ENCODE assay signal across 11 cellular contexts in the genomic region with DNA sequence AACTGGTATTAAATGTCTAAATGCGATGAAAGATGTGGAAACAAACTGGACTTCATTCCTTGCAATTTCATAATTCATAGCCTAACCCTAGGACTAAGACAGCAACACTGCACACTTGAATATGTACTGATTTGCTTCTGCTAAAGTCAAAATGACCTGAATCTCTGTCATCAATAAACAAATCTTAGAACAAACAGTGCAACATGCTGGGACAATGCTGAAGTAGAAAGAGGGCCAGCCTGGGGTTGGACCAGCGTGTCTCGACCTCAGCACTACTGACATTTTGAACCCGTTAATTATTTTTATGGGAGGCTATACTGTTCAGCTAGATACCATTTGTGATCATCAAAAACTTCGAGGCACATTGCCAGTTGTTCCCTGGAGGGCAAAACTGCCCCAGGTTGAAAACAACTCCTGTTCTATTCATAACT. TPM values are rescaled to one million over a fixed set of nuclear protein-coding genes. Genes with fewer than 3 reads are reported as not detected.
DNase-seq lines count a peak whose midpoint lies in the region; ATAC-seq, FAIRE-seq and TF ChIP-seq lines count a peak whose summit lies in the region.
"Had no signal": no experiment of that assay in that cellular context is flagged by ENCODE, and none has a peak within 500 bp of the region (broad histone marks: within the 10 kb centered on the region; RNA-seq: fewer than 3 reads in every experiment).

No MANE protein-coding gene starts in this region.

- no peaks in the 10 kb centered on the region for H3K79me1 ChIP-seq in H1 (ENCODE audit: low read depth, low read length)

- H3K79me2 ChIP-seq in H1 (ENCODE audit: control insufficient read depth in 1 of 2, insufficient read depth in 2 of 2, low read length in 2 of 2), result no peaks in the 10 kb centered on the region

- intact Hi-C loops in transverse colon (cut with DNase I; ENCODE audit: low total_unique reads), result loop anchor here (5.0 kb wide), 1 partner anchor 37 kb away; no protein-coding TSS in a partner anchor

- no peak for TF ChIP-seq CTCF in RWPE2 (IDR thresholded peaks at IDR 0.05; ENCODE audit: poor library complexity, severe bottlenecking)
- TF ChIP-seq CTCF in H1 (IDR thresholded peaks at IDR 0.05; ENCODE audit: control extremely low read depth in 1 of 3, insufficient read depth in 1 of 3, low read depth in 1 of 3, low read length in 3 of 3), result no peak
- TF ChIP-seq CTCF in transverse colon (IDR thresholded peaks at IDR 0.05), result no peak

- H3K27ac ChIP-seq in RWPE2 (ENCODE audit: poor library complexity, severe bottlenecking), result peak overlapping the region; percentile 99
- H3K27ac ChIP-seq in H1 (ENCODE audit: low read depth, low read length), result no peak overlapping the region
- H3K27ac ChIP-seq in muscle layer of colon (ENCODE audit: low read depth, low read length), result peak overlapping the region; percentile 54
- H3K27ac ChIP-seq in transverse colon, result peak overlapping the region; percentile 86 to 96 (median 94)

- no peak for TF ChIP-seq POLR2A in H1 (IDR thresholded peaks at IDR 0.05; ENCODE audit: control extremely low read depth in 1 of 2, low read depth in 2 of 2, low read length in 2 of 2)
- TF ChIP-seq POLR2A in transverse colon (IDR thresholded peaks at IDR 0.05), result no peak

- no peak overlapping the region for H2AK5ac ChIP-seq in H1 (ENCODE audit: low read depth, low read length)

- H3K18ac ChIP-seq in H1 (ENCODE audit: extremely low read depth, low read length), result no peak overlapping the region

- no peak overlapping the region for H3K14ac ChIP-seq in H1 (ENCODE audit: insufficient read length)

- in situ Hi-C loops in transverse colon (cut with MboI; ENCODE audit: low pct_ligation_motif_present in 1 of 4, low pct_unique_long_range_greater_than_20kb in 1 of 4, low sequenced_read_pairs in 3 of 4), result no loop called here

- H3K4me3 ChIP-seq in RWPE2 (ENCODE audit: severe bottlenecking), result no peak overlapping the region
- no peak overlapping the region for H3K4me3 ChIP-seq in H1 (ENCODE audit: extremely low read depth in 1 of 4, insufficient read depth in 2 of 4, low read depth in 3 of 4, low read length in 4 of 4)
- peak overlapping the region in 1 of 2 donors; percentile 7 for H3K4me3 ChIP-seq in muscle layer of colon (ENCODE audit: low read depth in 1 of 2, low read length in 2 of 2)
- no peak overlapping the region for H3K4me3 ChIP-seq in transverse colon

- no peak for TF ChIP-seq RAD21 in H1 (IDR thresholded peaks at IDR 0.05 in 1 of 2, conservative IDR thresholded peaks at IDR 0.05 in 1 of 2; ENCODE audit: low read depth in 2 of 2, low read length in 2 of 2)

- CTCF ChIA-PET in H1 (lab: Charles Lee; ENCODE audit: partially characterized antibody), result interaction anchor here (0.6 to 1.9 kb wide), 5 partner anchors 9 to 47 kb away, joined by 3 to 12 read pairs (median 4); partner anchors contain the start of gene MYOF

- no peaks in the 10 kb centered on the region for H4K20me1 ChIP-seq in H1 (replicated peaks in 1 of 2; ENCODE audit: control insufficient read depth in 1 of 2, insufficient read depth in 2 of 2, low read length in 2 of 2)

- H3K9ac ChIP-seq in H1 (replicated peaks in 1 of 4; ENCODE audit: extremely low read depth in 1 of 4, low read depth in 3 of 4, low read length in 3 of 4) (no peak overlapping the region), muscle layer of colon (ENCODE audit: low read length) (no peak overlapping the region)

- ATAC-seq in RWPE2 (ENCODE audit: low read depth) (no peak), GM19324 (IDR thresholded peaks at IDR 0.05; ENCODE audit: low FRiP score, unreplicated experiment) (no peak)

- no peak overlapping the region; a peak in 1 of 4 replicates for H3K4me2 ChIP-seq in H1 (ENCODE audit: insufficient read depth in 1 of 2, low read depth in 2 of 2, low read length in 2 of 2)

- no peak overlapping the region for H4K91ac ChIP-seq in H1 (replicated peaks; ENCODE audit: insufficient read length, low read length)

- H3K9me3 ChIP-seq in RWPE2 (ENCODE audit: severe bottlenecking) (no peaks in the 10 kb centered on the region), H1 (ENCODE audit: insufficient read depth in 2 of 2, low read depth in 1 of 2, low read length in 1 of 2) (no peaks in the 10 kb centered on the region), muscle layer of colon (ENCODE audit: low read length) (no peaks in the 10 kb centered on the region), transverse colon (no peaks in the 10 kb centered on the region)

- no peaks in the 10 kb centered on the region for H3K27me3 ChIP-seq in RWPE2 (ENCODE audit: insufficient read depth, poor library complexity, severe bottlenecking)
- no peaks in the 10 kb centered on the region for H3K27me3 ChIP-seq in H1 (replicated peaks in 1 of 4; ENCODE audit: control insufficient read depth in 3 of 4, extremely low read depth in 1 of 4, insufficient read depth in 3 of 4, low read length in 3 of 4)
- no peaks in the 10 kb centered on the region for H3K27me3 ChIP-seq in muscle layer of colon (ENCODE audit: control insufficient read depth in 1 of 2, insufficient read depth in 2 of 2, low read length in 2 of 2)
- H3K27me3 ChIP-seq in transverse colon, result no peaks in the 10 kb centered on the region

- peak overlapping the region; percentile 73 for H2BK20ac ChIP-seq in H1 (ENCODE audit: low read length)

- peak overlapping the region; percentile 9 for H3K4ac ChIP-seq in H1 (replicated peaks; ENCODE audit: insufficient read length, low read depth, low read length)

- H2BK5ac ChIP-seq in H1 (ENCODE audit: low read depth, low read length), result no peak overlapping the region

- no peak overlapping the region for H2BK120ac ChIP-seq in H1 (replicated peaks; ENCODE audit: low read depth, low read length)

- H3K36me3 ChIP-seq in RWPE2 (ENCODE audit: low read depth) (peaks cover 74% of the 10 kb centered on the region), H1 (ENCODE audit: control insufficient read depth in 2 of 4, insufficient read depth in 4 of 4, low read length in 3 of 4) (no peaks in the 10 kb centered on the region), muscle layer of colon (ENCODE audit: insufficient read depth, low read length) (peaks cover 9% of the 10 kb centered on the region), transverse colon (no peaks in the 10 kb centered on the region)

- TF ChIP-seq EP300 in H1 (IDR thresholded peaks at IDR 0.05; ENCODE audit: borderline replicate concordance in 1 of 2, low read depth in 2 of 2, low read length in 2 of 2) (no peak), transverse colon (IDR thresholded peaks at IDR 0.05; ENCODE audit: low read depth) (no peak)

- no peak overlapping the region for H3K56ac ChIP-seq in H1 (replicated peaks; ENCODE audit: insufficient read length, low read depth, low read length)

- no peak overlapping the region for H4K8ac ChIP-seq in H1 (ENCODE audit: extremely low read depth, insufficient read depth, low read length)

- POLR2A ChIA-PET in H1 (lab: Charles Lee; ENCODE audit: partially characterized antibody), result interaction anchor here (3.9 kb wide), 1 partner anchor 10 kb away, joined by 22 read pairs; no protein-coding TSS in a partner anchor

- H2AFZ ChIP-seq in H1 (ENCODE audit: low read length), result no peak overlapping the region

- H2BK12ac ChIP-seq in H1 (ENCODE audit: low read depth, low read length), result 0 out of 2 replicates have a peak overlapping the region, but pooled peaks have one; percentile 84

- 89% methylated on average over 5 of the region's 5 CpGs; no CpG with 5 or more reads in 1 of the 2 experiments for WGBS in H1 (ENCODE audit: extremely low coverage in 1 of 2, insufficient coverage in 1 of 2, insufficient read length in 1 of 2, insufficient replicate concordance in 2 of 2, low coverage in 1 of 2, low lambda C conversion rate in 2 of 2, missing lambda C conversion rate in 1 of 2), 2 experiments
- WGBS in transverse colon (ENCODE audit: low coverage in 1 of 2), 2 donors, result 68 to 81% methylated on average over 5 of the region's 5 CpGs

- H3K23ac ChIP-seq in H1 (ENCODE audit: insufficient read length), result no peak overlapping the region

- FAIRE-seq in H1 (lab: Jason Lieb, UNC) (no peak), frontal cortex (lab: Jason Lieb, UNC) (no peak)
- FAIRE-seq: D721Med had no signal

- H4K5ac ChIP-seq in H1 (ENCODE audit: insufficient read length, low read depth, low read length), result peak overlapping the region; percentile 21

- H3K23me2 ChIP-seq in H1 (ENCODE audit: low read depth, low read length), result no peaks in the 10 kb centered on the region; the same call in 1 of the 2 replicates

- no peak overlapping the region for H2BK15ac ChIP-seq in H1 (ENCODE audit: low read length)

- DNase-seq in RWPE2 (ENCODE audit: low spot score) (no peak), H1 (ENCODE audit: low read depth in 1 of 2, low spot score in 2 of 2) (no peak), transverse colon (no peak), frontal cortex (ENCODE audit: low spot score in 2 of 2) (no peak), T-helper 1 cell (no peak)
- DNase-seq: activated CD4-positive, alpha-beta T cell treated with anti-CD3 and anti-CD28 coated beads, Interleukin-2, amount 50 U/mL, for 48 hours; activated naive CD4-positive, alpha-beta T cell treated with anti-CD3 and anti-CD28 coated beads for 36 hours; NCI-H1092 treated with DMSO at 0.1 percent for 48 hours had no signal

- H3K4me1 ChIP-seq in RWPE2 (ENCODE audit: insufficient read depth, poor library complexity, severe bottlenecking) (peaks cover 51% of the 10 kb centered on the region), H1 (replicated peaks in 1 of 4; ENCODE audit: control insufficient read depth in 3 of 4, insufficient read depth in 4 of 4, low read length in 3 of 4) (peaks cover 21 to 37% (median 32%) of the 10 kb centered on the region in 4 experiments), muscle layer of colon (ENCODE audit: insufficient read depth, low read length) (peaks cover 49% of the 10 kb centered on the region), transverse colon (peaks cover 18 to 49% (median 36%) of the 10 kb centered on the region in 4 donors)

TF ChIP-seq in H1, 55 proteins besides CTCF, POLR2A, EP300 and RAD21 (continues in another document):
- TF ChIP-seq, protein P1, sequence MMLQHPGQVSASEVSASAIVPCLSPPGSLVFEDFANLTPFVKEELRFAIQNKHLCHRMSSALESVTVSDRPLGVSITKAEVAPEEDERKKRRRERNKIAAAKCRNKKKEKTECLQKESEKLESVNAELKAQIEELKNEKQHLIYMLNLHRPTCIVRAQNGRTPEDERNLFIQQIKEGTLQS (IDR thresholded peaks at IDR 0.05; ENCODE audit: insufficient read depth, low read depth, low read length), result no peak

RNA-seq across cellular contexts. Expression of gene MYOF, which starts 47.1 kb away (rescaled TPM):
- total RNA-seq in H1 (2021; fragmentation: NEBNext Ultra II Directional; extraction: Animal tissue kit (Norgen Biotek cat#: 25700)), result 2.3 and 3.2 TPM in 2 replicates
- 0.94 and 0.98 TPM in 2 replicates for polyA plus RNA-seq in H1 (2011; rRNA removed)
- 1.0 TPM for polyA plus RNA-seq in H1 (2011; cell fraction: cytosol; rRNA removed)
- 1.2 TPM for polyA plus RNA-seq in H1 (2011; cell fraction: nucleus; rRNA removed)
- 2.3 to 2.8 TPM (median 2.4 TPM) in 4 replicates for polyA plus RNA-seq in H1 (2012, experiment 1 of 2)
- 0.09 TPM for polyA plus RNA-seq in H1 (2012, experiment 2 of 2)
- polyA plus RNA-seq in H1 (2013, experiment 1 of 2), result 2.0 TPM
- polyA plus RNA-seq in H1 (2013, experiment 2 of 2), result 2.4 TPM
- polyA minus RNA-seq in H1 (2011; rRNA and poly(A)+ RNA removed), result 1.6 and 2.4 TPM in 2 replicates
- polyA minus RNA-seq in H1 (2011; cell fraction: cytosol; rRNA and poly(A)+ RNA removed), result 1.0 TPM
- polyA minus RNA-seq in H1 (2011; cell fraction: nucleus; rRNA and poly(A)+ RNA removed), result 1.4 TPM
- total RNA-seq in transverse colon, result 10 to 100 TPM; 18.9 to 57.2 (median 50.2) TPM
- 2.9 TPM for total RNA-seq in frontal cortex
